Comparison of ENCODE assay signal across 22 cellular contexts in the genomic region with DNA sequence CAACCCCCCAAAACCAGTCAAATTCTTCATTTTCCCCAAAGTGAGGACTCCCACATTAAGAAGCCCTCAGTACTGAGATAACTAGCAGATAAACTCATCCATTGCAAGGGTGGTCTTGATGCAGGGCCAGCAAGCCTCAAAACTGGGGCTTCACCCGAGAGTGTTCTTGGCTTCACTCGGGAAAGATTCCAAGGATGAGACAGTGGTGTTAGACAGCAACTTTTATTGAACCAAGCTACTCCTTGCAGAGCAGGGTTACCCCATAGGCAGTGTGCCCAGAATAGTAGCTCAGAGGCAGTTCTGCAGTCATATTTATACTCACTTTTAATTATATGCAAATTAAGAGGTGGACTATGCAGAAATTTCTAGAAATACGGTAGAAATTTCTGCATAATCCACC. TPM values are rescaled to one million over a fixed set of nuclear protein-coding genes. Genes with fewer than 3 reads are reported as not detected.
"Had no signal": no experiment of that assay in that cellular context is flagged by ENCODE, and none has a peak within 500 bp of the region (broad histone marks: within the 10 kb centered on the region; RNA-seq: fewer than 3 reads in every experiment).

No MANE protein-coding gene starts in this region.

- H3K4me1 Mint-ChIP-seq: neural progenitor cell had no signal

- H3K27me3 ChIP-seq: ascending aorta, left lung, neural progenitor cell, vagina had no signal

- H3K9me3 ChIP-seq: psoas muscle, vagina had no signal

- H3K4me2 ChIP-seq: neural progenitor cell had no signal

- H3K27ac Mint-ChIP-seq: neural progenitor cell had no signal

- H3K9me3 Mint-ChIP-seq: activated T-cell treated with anti-CD3 and anti-CD28 coated beads, Interleukin-2, amount 50 U/mL, for 4 hours had no signal

- H3K27ac ChIP-seq: ascending aorta, neural progenitor cell, psoas muscle, vagina had no signal

- H3K4me3 ChIP-seq: ascending aorta, left lung, neural progenitor cell, psoas muscle, vagina had no signal

- H3K27me3 Mint-ChIP-seq: stimulated activated naive CD8-positive, alpha-beta T cell treated with anti-CD3 and anti-CD28 coated beads, Interleukin-15, Interleukin-2, amounts not matched to agents 100 ng/mL and 50 ng/mL, for 24 hours had no signal

- DNase-seq: activated CD4-positive, alpha-beta T cell treated with anti-CD3 and anti-CD28 coated beads, Interleukin-2, amount 10 ng/mL, durations not matched to agents 7 days and 5 days; activated CD8-positive, alpha-beta T cell treated with anti-CD3 and anti-CD28 coated beads, Interleukin-2, amount 10 ng/mL, durations not matched to agents 7 days and 5 days; activated naive CD4-positive, alpha-beta T cell treated with anti-CD3 and anti-CD28 coated beads for 36 hours; activated T-cell treated with anti-CD3 and anti-CD28 coated beads, Interleukin-2, amount 50 U/mL, for 4 hours; cortex of kidney; effector CD4-positive, alpha-beta T cell; left lung; midbrain; psoas muscle; right cardiac atrium; stimulated activated CD4-positive, alpha-beta T cell treated with anti-CD3 and anti-CD28 coated beads, Interleukin-2, amount 100 ng/mL, for 24 hours; trophoblast cell had no signal

- FAIRE-seq: frontal cortex had no signal

- H3K4me3 Mint-ChIP-seq: activated CD8-positive, alpha-beta T cell treated with anti-CD3 and anti-CD28 coated beads, Interleukin-2, amount 10 ng/mL, durations not matched to agents 7 days and 5 days; activated naive CD4-positive, alpha-beta T cell treated with anti-CD3 and anti-CD28 coated beads for 36 hours; activated T-cell treated with anti-CD3 and anti-CD28 coated beads, Interleukin-2, amount 50 U/mL, for 4 hours; neural progenitor cell had no signal

- ATAC-seq: activated CD4-positive, CD25-positive, alpha-beta regulatory T cell treated with anti-CD3 and anti-CD28 coated beads, Interleukin-2, amount 50 U/mL, for 24 hours; activated CD8-positive, alpha-beta T cell treated with anti-CD3 and anti-CD28 coated beads, Interleukin-2, amount 10 ng/mL, durations not matched to agents 7 days and 5 days; activated T-cell treated with anti-CD3 and anti-CD28 coated beads, Interleukin-2, amount 50 U/mL, for 4 hours; left lung; psoas muscle; right cardiac atrium had no signal

- H3K36me3 ChIP-seq: ascending aorta, left lung, neural progenitor cell, vagina had no signal

- H3K4me1 ChIP-seq: ascending aorta, neural progenitor cell, psoas muscle, vagina had no signal

- H3K36me3 Mint-ChIP-seq: neural progenitor cell had no signal

- H3K9ac ChIP-seq: neural progenitor cell had no signal

RNA-seq across cellular contexts. Expression of gene HLA-DQA1, which starts 15.8 kb away (rescaled TPM):
- total RNA-seq: frontal cortex, lung microvascular endothelial cell, myocyte, osteocyte had no signal

RNA-seq across cellular contexts. Expression of gene HLA-DRB1, which starts 31.7 kb away (rescaled TPM):
- total RNA-seq: myocyte, osteocyte had no signal

RNA-seq across cellular contexts. Expression of gene HLA-DQB1, which starts 45.1 kb away (rescaled TPM):
- total RNA-seq: myocyte, osteocyte, temporal lobe had no signal
